Comparison of ENCODE assay signal across 17 cellular contexts in the genomic region with DNA sequence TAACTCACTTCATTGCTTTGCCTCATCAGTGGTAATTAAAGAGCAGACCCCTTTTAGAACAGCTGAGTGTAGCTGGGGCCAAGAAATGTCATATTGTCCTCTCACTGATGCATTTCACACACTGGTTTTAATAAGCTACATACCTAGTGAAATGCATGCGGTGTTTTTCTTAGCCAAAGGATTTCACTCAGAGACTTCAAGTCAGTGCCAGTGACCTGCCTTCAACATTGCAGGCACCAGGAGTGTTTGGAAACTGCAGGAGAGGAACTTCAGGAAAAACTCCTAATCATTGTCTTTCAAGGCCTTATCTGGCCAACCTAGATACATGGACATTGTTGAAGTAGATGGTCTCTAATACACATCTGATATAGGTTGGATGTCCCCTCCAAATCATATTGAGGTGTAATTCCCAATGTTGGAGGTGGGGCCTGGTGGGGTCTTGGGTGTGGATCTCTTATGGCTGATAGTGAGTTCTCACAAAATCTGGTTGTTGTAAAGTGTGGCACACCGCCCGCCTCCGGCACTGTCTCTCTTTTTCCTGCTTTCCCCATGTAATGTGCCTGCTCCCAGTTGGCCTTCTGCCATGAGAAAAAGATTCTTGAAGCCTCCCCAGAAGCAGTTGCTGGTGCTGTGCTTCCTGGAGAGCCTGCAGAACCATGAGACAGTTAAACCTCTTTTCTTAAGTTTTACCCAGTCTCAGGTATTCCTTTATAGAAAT.
DNase-seq lines count a peak whose midpoint lies in the region; ATAC-seq and TF ChIP-seq lines count a peak whose summit lies in the region.
"Had no signal": no experiment of that assay in that cellular context is flagged by ENCODE, and none has a peak within 500 bp of the region (broad histone marks: within the 10 kb centered on the region; RNA-seq: fewer than 3 reads in every experiment).

No MANE protein-coding gene starts in this region.

- no peak for DNase-seq in chondrocyte (ENCODE audit: low spot score)
- DNase-seq in medulla oblongata (ENCODE audit: extremely low spot score), result peak; percentile 9
- DNase-seq in tibial artery, result peak in 1 of 2 donors; percentile 65
- DNase-seq in mesenchymal stem cell, result no peak
- DNase-seq in MG63, result no peak
- no peak for DNase-seq in lower lobe of right lung
- DNase-seq: ACHN; BE2C; C1 segment of cervical spinal cord; CD4-positive, CD25-positive, alpha-beta regulatory T cell; CD8-positive, alpha-beta memory T cell; COR-L47; DMS 273 treated with DMSO at 0.1 percent for 48 hours; DMS53; DND-41; GM23248 had no signal

- H3K4me1 ChIP-seq in tibial artery (peaks cover 0 to 49% (median 14%) of the 10 kb centered on the region in 4 donors), mesenchymal stem cell (ENCODE audit: control insufficient read depth, insufficient read depth, low read depth, low read length) (no peaks in the 10 kb centered on the region), lower lobe of right lung (no peaks in the 10 kb centered on the region)
- H3K4me1 ChIP-seq: BE2C, HAP-1 had no signal

- no peaks in the 10 kb centered on the region for H3K79me1 ChIP-seq in mesenchymal stem cell (replicated peaks; ENCODE audit: low read length, poor library complexity, severe bottlenecking)

- no peak overlapping the region for H2BK12ac ChIP-seq in mesenchymal stem cell (ENCODE audit: low read length in 2 of 2)

- H3K4me2 ChIP-seq in mesenchymal stem cell (ENCODE audit: low read length, poor library complexity, severe bottlenecking), result no peak overlapping the region

- H2AK5ac ChIP-seq in mesenchymal stem cell (ENCODE audit: low read length, severe bottlenecking), result no peak overlapping the region

- no peak overlapping the region for H3K4me3 ChIP-seq in tibial artery
- no peak overlapping the region for H3K4me3 ChIP-seq in mesenchymal stem cell (ENCODE audit: insufficient read depth in 1 of 2, low read depth in 1 of 2, low read length in 2 of 2)
- no peak overlapping the region for H3K4me3 ChIP-seq in MG63
- H3K4me3 ChIP-seq in lower lobe of right lung, result no peak overlapping the region
- H3K4me3 ChIP-seq: GM23248, HAP-1 had no signal

- H3K9me3 Mint-ChIP-seq in chondrocyte (ENCODE audit: low read depth), result peaks cover 3% of the 10 kb centered on the region

- intact Hi-C loops in tibial artery (cut with DNase I; ENCODE audit: low total_unique reads) (no loop called here), lower lobe of right lung (cut with DNase I) (no loop called here)

- no peak overlapping the region for H2BK5ac ChIP-seq in mesenchymal stem cell (ENCODE audit: low read depth, low read length, poor library complexity, severe bottlenecking)

- H2BK15ac ChIP-seq in mesenchymal stem cell (ENCODE audit: low read depth, poor library complexity, severe bottlenecking), result no peak overlapping the region

- TF ChIP-seq CTCF in chondrocyte (IDR thresholded peaks at IDR 0.05) (no peak), tibial artery (IDR thresholded peaks at IDR 0.05) (no peak), lower lobe of right lung (IDR thresholded peaks at IDR 0.05) (no peak)

- no peak overlapping the region for H3K9ac ChIP-seq in mesenchymal stem cell (ENCODE audit: low read length)
- H3K9ac ChIP-seq: GM23248 had no signal

- WGBS in mesenchymal stem cell, result 96% methylated on average over 4 of the region's 4 CpGs

- H3K14ac ChIP-seq in mesenchymal stem cell (ENCODE audit: low read length in 2 of 2), result no peak overlapping the region

- H3K9me3 ChIP-seq in tibial artery, result no peaks in the 10 kb centered on the region
- no peaks in the 10 kb centered on the region for H3K9me3 ChIP-seq in mesenchymal stem cell (ENCODE audit: control insufficient read depth, low read length)
- no peaks in the 10 kb centered on the region for H3K9me3 ChIP-seq in MG63
- H3K9me3 ChIP-seq in lower lobe of right lung, result no peaks in the 10 kb centered on the region
- H3K9me3 ChIP-seq: BE2C, HAP-1 had no signal

- H3K27ac ChIP-seq in tibial artery (peak overlapping the region; percentile 70 to 76), mesenchymal stem cell (ENCODE audit: low read length, poor library complexity, severe bottlenecking) (no peak overlapping the region), lower lobe of right lung (no peak overlapping the region)
- H3K27ac ChIP-seq: GM23248 had no signal

- no peak overlapping the region for H2BK120ac ChIP-seq in mesenchymal stem cell (ENCODE audit: low read depth, low read length)

- no peaks in the 10 kb centered on the region for H3K27me3 Mint-ChIP-seq in chondrocyte (ENCODE audit: low read depth)
- H3K27me3 Mint-ChIP-seq: CD4-positive, CD25-positive, alpha-beta regulatory T cell; CD8-positive, alpha-beta memory T cell had no signal

- peaks cover 2% of the 10 kb centered on the region for H3K36me3 Mint-ChIP-seq in chondrocyte (ENCODE audit: low read depth)
- H3K36me3 Mint-ChIP-seq: CD4-positive, CD25-positive, alpha-beta regulatory T cell; CD8-positive, alpha-beta memory T cell had no signal

- no peak overlapping the region for H2AFZ ChIP-seq in mesenchymal stem cell (ENCODE audit: low read depth, low read length)
- H2AFZ ChIP-seq: GM23248 had no signal

- peak overlapping the region in 1 of 2 experiments; percentile 62 for H3K18ac ChIP-seq in mesenchymal stem cell (ENCODE audit: low read depth in 1 of 2, low read length in 2 of 2)

- H3K23ac ChIP-seq in mesenchymal stem cell (ENCODE audit: low read length in 2 of 2), result no peak overlapping the region

- peak overlapping the region; percentile 16 for H3K4me3 Mint-ChIP-seq in chondrocyte (ENCODE audit: unreplicated experiment)
- H3K4me3 Mint-ChIP-seq: CD4-positive, CD25-positive, alpha-beta regulatory T cell; CD8-positive, alpha-beta memory T cell had no signal

- no peak overlapping the region for H4K8ac ChIP-seq in mesenchymal stem cell (ENCODE audit: low read length)

- ATAC-seq in lower lobe of right lung, result no peak

- H3K27me3 ChIP-seq in tibial artery (no peaks in the 10 kb centered on the region), mesenchymal stem cell (ENCODE audit: control insufficient read depth in 1 of 2, insufficient read depth in 1 of 2, low read length in 2 of 2) (no peaks in the 10 kb centered on the region), MG63 (no peaks in the 10 kb centered on the region; the same call in 1 of the 2 replicates), lower lobe of right lung (ENCODE audit: low read depth) (no peaks in the 10 kb centered on the region)
- H3K27me3 ChIP-seq: BE2C had no signal

- H3K27ac Mint-ChIP-seq in chondrocyte (ENCODE audit: unreplicated experiment), result peak overlapping the region; percentile 12
- H3K27ac Mint-ChIP-seq: CD4-positive, CD25-positive, alpha-beta regulatory T cell; CD8-positive, alpha-beta memory T cell had no signal

- H3K4ac ChIP-seq in mesenchymal stem cell (ENCODE audit: low read depth in 1 of 2, low read length in 2 of 2), result no peak overlapping the region

- peaks cover 43% of the 10 kb centered on the region for H3K4me1 Mint-ChIP-seq in chondrocyte (ENCODE audit: low read depth)
- H3K4me1 Mint-ChIP-seq: CD4-positive, CD25-positive, alpha-beta regulatory T cell; CD8-positive, alpha-beta memory T cell had no signal

- H3K36me3 ChIP-seq in tibial artery, result no peaks in the 10 kb centered on the region
- H3K36me3 ChIP-seq in mesenchymal stem cell (ENCODE audit: control insufficient read depth in 1 of 2, insufficient read depth in 2 of 2, low read depth in 1 of 2, low read length in 2 of 2), result no peaks in the 10 kb centered on the region
- no peaks in the 10 kb centered on the region for H3K36me3 ChIP-seq in MG63
- H3K36me3 ChIP-seq in lower lobe of right lung, result no peaks in the 10 kb centered on the region
- H3K36me3 ChIP-seq: BE2C, HAP-1 had no signal

- no peak overlapping the region for H4K91ac ChIP-seq in mesenchymal stem cell (ENCODE audit: low read length)

Comparison
In these comparisons a context has a peak if more than half of its experiments do, and no peak if none do; other contexts are left out.
1. H3K27ac ChIP-seq: peak in tibial artery (2 of 2); none in mesenchymal stem cell (single experiment) and lower lobe of right lung (single experiment).